ENCODE assay signal across 15 cellular contexts in the genomic region with DNA sequence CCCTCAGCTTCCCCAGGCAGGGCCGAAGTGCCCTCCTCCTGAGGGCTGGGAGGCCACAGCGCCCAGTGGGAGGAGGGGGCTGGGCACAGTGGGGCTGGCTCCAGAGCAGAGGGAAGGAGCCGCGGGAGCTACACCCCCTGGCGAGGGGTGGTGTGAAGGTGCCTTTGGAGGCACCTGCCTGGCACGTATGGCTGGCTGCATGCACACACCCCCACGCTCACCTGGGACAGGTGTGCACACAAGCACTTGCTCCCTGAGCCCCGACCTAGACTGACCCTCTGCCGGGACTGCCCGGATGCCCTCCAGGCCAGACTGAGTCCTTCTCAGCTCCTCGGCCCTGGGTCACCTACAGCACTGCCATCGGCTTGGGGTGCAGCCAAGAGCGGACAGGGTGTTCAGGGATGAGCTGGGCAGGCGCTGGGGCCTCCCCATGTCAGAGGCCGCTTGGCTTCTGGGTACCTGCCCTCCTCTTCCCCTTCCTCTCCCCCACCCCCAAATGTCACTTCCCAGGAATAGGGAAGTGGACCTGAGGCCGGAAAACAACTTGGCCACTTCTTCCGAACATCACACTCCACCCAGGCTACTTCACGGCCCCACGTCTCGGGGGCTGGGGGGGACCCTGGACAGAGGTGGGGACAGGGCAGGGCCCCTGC. TPM values are rescaled to one million over a fixed set of nuclear protein-coding genes. Genes with fewer than 3 reads are reported as not detected.
A peak's percentile ranks its signal among the peaks of the same experiment; 100 is the strongest.
DNase-seq lines count a peak whose midpoint lies in the region; ATAC-seq, FAIRE-seq and TF ChIP-seq lines count a peak whose summit lies in the region.
"Had no signal": no experiment of that assay in that cellular context is flagged by ENCODE, and none has a peak within 500 bp of the region (broad histone marks: within the 10 kb centered on the region; RNA-seq: fewer than 3 reads in every experiment).

No MANE protein-coding gene starts in this region.

- H3K9me3 ChIP-seq in duodenal mucosa (ENCODE audit: control insufficient read depth in 1 of 2, low read length in 2 of 2) (no peaks in the 10 kb centered on the region), mucosa of rectum (ENCODE audit: control insufficient read depth in 2 of 2, low read length in 2 of 2) (no peaks in the 10 kb centered on the region), testis (no peaks in the 10 kb centered on the region)

- no peaks in the 10 kb centered on the region for H3K27me3 Mint-ChIP-seq in activated CD8-positive, alpha-beta T cell treated with anti-CD3 and anti-CD28 coated beads, Interleukin-2, amount 10 ng/mL, durations not matched to agents 7 days and 5 days (ENCODE audit: low read depth)
- no peaks in the 10 kb centered on the region for H3K27me3 Mint-ChIP-seq in activated CD8-positive, alpha-beta T cell treated with anti-CD3 and anti-CD28 coated beads for 36 hours
- H3K27me3 Mint-ChIP-seq: activated naive CD8-positive, alpha-beta T cell treated with anti-CD3 and anti-CD28 coated beads, Interleukin-2, amount 10 ng/mL, durations not matched to agents 7 days and 5 days had no signal

- POLR2A ChIA-PET in activated CD8-positive, alpha-beta T cell treated with anti-CD3 and anti-CD28 coated beads, Interleukin-2, amount 10 ng/mL, durations not matched to agents 7 days and 5 days (lab: Charles Lee) = interaction anchor here (0.8 kb wide), 1 partner anchor 27 kb away, joined by 3 read pairs; no protein-coding TSS in a partner anchor
- POLR2A ChIA-PET in activated CD8-positive, alpha-beta T cell treated with anti-CD3 and anti-CD28 coated beads for 36 hours (lab: Charles Lee) = no interaction called here

- no peak for ATAC-seq in activated CD8-positive, alpha-beta T cell treated with anti-CD3 and anti-CD28 coated beads, Interleukin-2, amount 10 ng/mL, durations not matched to agents 7 days and 5 days
- ATAC-seq in activated CD8-positive, alpha-beta T cell treated with anti-CD3 and anti-CD28 coated beads for 36 hours = no peak
- no peak for ATAC-seq in GM19397 (IDR thresholded peaks at IDR 0.05; ENCODE audit: unreplicated experiment)
- ATAC-seq: sciatic nerve had no signal

- no peak for TF ChIP-seq CTCF in activated CD8-positive, alpha-beta T cell treated with anti-CD3 and anti-CD28 coated beads for 36 hours (IDR thresholded peaks at IDR 0.05)
- no peak for TF ChIP-seq CTCF in testis (IDR thresholded peaks at IDR 0.05)

- DNase-seq in activated CD8-positive, alpha-beta T cell treated with anti-CD3 and anti-CD28 coated beads, Interleukin-2, amount 10 ng/mL, durations not matched to agents 7 days and 5 days = peak; percentile 19
- no peak for DNase-seq in activated CD8-positive, alpha-beta T cell treated with anti-CD3 and anti-CD28 coated beads for 36 hours
- DNase-seq in urothelium cell line (ENCODE audit: low spot score) (no peak), testis (no peak), NCI-H1694 treated with DMSO at 0.1 percent for 48 hours (lab: John Stamatoyannopoulos, UW) (no peak)
- DNase-seq: activated naive CD8-positive, alpha-beta T cell treated with anti-CD3 and anti-CD28 coated beads, Interleukin-2, amount 10 ng/mL, durations not matched to agents 7 days and 5 days; DMS79; immature natural killer cell; NCI-H446 treated with DMSO at 0.1 percent for 48 hours had no signal

- H3K27me3 ChIP-seq in duodenal mucosa (ENCODE audit: control insufficient read depth in 1 of 2, insufficient read depth in 2 of 2, low read length in 2 of 2) = no peaks in the 10 kb centered on the region
- no peaks in the 10 kb centered on the region for H3K27me3 ChIP-seq in mucosa of rectum (ENCODE audit: control insufficient read depth in 2 of 2, insufficient read depth in 2 of 2, low read length in 2 of 2)
- no peaks in the 10 kb centered on the region for H3K27me3 ChIP-seq in testis

- CTCF ChIA-PET in activated CD8-positive, alpha-beta T cell treated with anti-CD3 and anti-CD28 coated beads, Interleukin-2, amount 10 ng/mL, durations not matched to agents 7 days and 5 days (lab: Charles Lee) = no interaction called here
- CTCF ChIA-PET in activated CD8-positive, alpha-beta T cell treated with anti-CD3 and anti-CD28 coated beads for 36 hours (lab: Charles Lee) = no interaction called here

- FAIRE-seq in urothelium cell line (lab: Jason Lieb, UNC) = peak; percentile 30
- FAIRE-seq: colon, TTC549 had no signal

- no peaks in the 10 kb centered on the region for H3K36me3 Mint-ChIP-seq in activated CD8-positive, alpha-beta T cell treated with anti-CD3 and anti-CD28 coated beads, Interleukin-2, amount 10 ng/mL, durations not matched to agents 7 days and 5 days (ENCODE audit: low read depth)
- no peaks in the 10 kb centered on the region for H3K36me3 Mint-ChIP-seq in activated CD8-positive, alpha-beta T cell treated with anti-CD3 and anti-CD28 coated beads for 36 hours (ENCODE audit: low read depth)
- H3K36me3 Mint-ChIP-seq: activated naive CD8-positive, alpha-beta T cell treated with anti-CD3 and anti-CD28 coated beads, Interleukin-2, amount 10 ng/mL, durations not matched to agents 7 days and 5 days; immature natural killer cell had no signal

- H3K9ac ChIP-seq in duodenal mucosa (ENCODE audit: low read depth in 1 of 2, low read length in 2 of 2) (peak overlapping the region in 1 of 2 donors; percentile 66), mucosa of rectum (ENCODE audit: low read depth in 1 of 2, low read length in 2 of 2) (peak overlapping the region in 1 of 2 donors; percentile 71)

- H3K27ac Mint-ChIP-seq in activated CD8-positive, alpha-beta T cell treated with anti-CD3 and anti-CD28 coated beads, Interleukin-2, amount 10 ng/mL, durations not matched to agents 7 days and 5 days = no peak overlapping the region
- no peak overlapping the region for H3K27ac Mint-ChIP-seq in activated CD8-positive, alpha-beta T cell treated with anti-CD3 and anti-CD28 coated beads for 36 hours
- H3K27ac Mint-ChIP-seq: activated naive CD8-positive, alpha-beta T cell treated with anti-CD3 and anti-CD28 coated beads, Interleukin-2, amount 10 ng/mL, durations not matched to agents 7 days and 5 days; immature natural killer cell had no signal

- H3K36me3 ChIP-seq in duodenal mucosa (ENCODE audit: control insufficient read depth in 1 of 2, insufficient read depth in 2 of 2, low read length in 2 of 2) (no peaks in the 10 kb centered on the region), mucosa of rectum (ENCODE audit: control insufficient read depth in 2 of 2, insufficient read depth in 2 of 2, low read length in 2 of 2) (no peaks in the 10 kb centered on the region), testis (ENCODE audit: low read depth, missing control alignments) (no peaks in the 10 kb centered on the region)

- no peak for TF ChIP-seq POLR2A in testis (IDR thresholded peaks at IDR 0.05)

- H3K4me3 Mint-ChIP-seq in activated CD8-positive, alpha-beta T cell treated with anti-CD3 and anti-CD28 coated beads, Interleukin-2, amount 10 ng/mL, durations not matched to agents 7 days and 5 days = no peak overlapping the region
- H3K4me3 Mint-ChIP-seq in activated CD8-positive, alpha-beta T cell treated with anti-CD3 and anti-CD28 coated beads for 36 hours = no peak overlapping the region
- H3K4me3 Mint-ChIP-seq: activated naive CD8-positive, alpha-beta T cell treated with anti-CD3 and anti-CD28 coated beads, Interleukin-2, amount 10 ng/mL, durations not matched to agents 7 days and 5 days; immature natural killer cell had no signal

- intact Hi-C loops in activated CD8-positive, alpha-beta T cell treated with anti-CD3 and anti-CD28 coated beads for 36 hours (cut with micrococcal nuclease) = no loop called here
- intact Hi-C loops in testis (cut with DNase I; ENCODE audit: low total_unique reads) = no loop called here

- H3K4me1 ChIP-seq in duodenal mucosa (ENCODE audit: control insufficient read depth in 1 of 2, insufficient read depth in 2 of 2, low read length in 2 of 2) = peaks cover 40 to 43% of the 10 kb centered on the region in 2 donors
- peaks cover 30 to 45% of the 10 kb centered on the region in 2 donors for H3K4me1 ChIP-seq in mucosa of rectum (ENCODE audit: control insufficient read depth in 2 of 2, insufficient read depth in 2 of 2, low read length in 2 of 2)
- peaks cover 16% of the 10 kb centered on the region for H3K4me1 ChIP-seq in testis

- WGBS in testis, 2 donors = 82 to 87% methylated on average over 15 to 20 of the region's 20 CpGs

- H3K9me3 Mint-ChIP-seq in activated CD8-positive, alpha-beta T cell treated with anti-CD3 and anti-CD28 coated beads, Interleukin-2, amount 10 ng/mL, durations not matched to agents 7 days and 5 days (ENCODE audit: insufficient read depth) = no peaks in the 10 kb centered on the region
- H3K9me3 Mint-ChIP-seq in activated CD8-positive, alpha-beta T cell treated with anti-CD3 and anti-CD28 coated beads for 36 hours = no peaks in the 10 kb centered on the region
- H3K9me3 Mint-ChIP-seq: activated naive CD8-positive, alpha-beta T cell treated with anti-CD3 and anti-CD28 coated beads, Interleukin-2, amount 10 ng/mL, durations not matched to agents 7 days and 5 days; immature natural killer cell had no signal

- no peak overlapping the region for H3K4me3 ChIP-seq in duodenal mucosa (ENCODE audit: low read depth in 1 of 2, low read length in 2 of 2)
- no peak overlapping the region for H3K4me3 ChIP-seq in mucosa of rectum (ENCODE audit: low read length in 2 of 2)
- no peak overlapping the region for H3K4me3 ChIP-seq in testis

- H3K27ac ChIP-seq in duodenal mucosa (ENCODE audit: low read depth, low read length) (peak overlapping the region; percentile 90), mucosa of rectum (ENCODE audit: low read depth in 2 of 2, low read length in 2 of 2) (peak overlapping the region; percentile 94 to 100), testis (no peak overlapping the region)

- no peaks in the 10 kb centered on the region for H3K4me1 Mint-ChIP-seq in activated CD8-positive, alpha-beta T cell treated with anti-CD3 and anti-CD28 coated beads, Interleukin-2, amount 10 ng/mL, durations not matched to agents 7 days and 5 days (ENCODE audit: low read depth)
- H3K4me1 Mint-ChIP-seq in activated CD8-positive, alpha-beta T cell treated with anti-CD3 and anti-CD28 coated beads for 36 hours (ENCODE audit: low read depth) = peaks cover 4% of the 10 kb centered on the region
- H3K4me1 Mint-ChIP-seq: activated naive CD8-positive, alpha-beta T cell treated with anti-CD3 and anti-CD28 coated beads, Interleukin-2, amount 10 ng/mL, durations not matched to agents 7 days and 5 days; immature natural killer cell had no signal

RNA-seq across cellular contexts. Expression of a gene that starts 7.4 kb away (rescaled TPM):
- 10 to 100 TPM; 45.1 to 45.7 TPM for total RNA-seq in activated CD8-positive, alpha-beta T cell treated with anti-CD3 and anti-CD28 coated beads, Interleukin-2, amount 10 ng/mL, durations not matched to agents 7 days and 5 days
- 100 to 1,000 TPM; 146 to 158 TPM for total RNA-seq in activated CD8-positive, alpha-beta T cell treated with anti-CD3 and anti-CD28 coated beads for 36 hours
- total RNA-seq in testis = 10 to 100 TPM; 68.2 to 89.9 TPM
- 50.8 TPM for polyA plus RNA-seq in testis (ENCODE audit: insufficient read depth, low read depth, low replicate concordance)

RNA-seq across cellular contexts. Expression of a gene that starts 34.7 kb away (rescaled TPM):
- 10 to 100 TPM; 58.0 to 58.1 TPM for total RNA-seq in activated CD8-positive, alpha-beta T cell treated with anti-CD3 and anti-CD28 coated beads, Interleukin-2, amount 10 ng/mL, durations not matched to agents 7 days and 5 days
- 10 to 100 TPM; 26.1 to 28.2 TPM for total RNA-seq in activated CD8-positive, alpha-beta T cell treated with anti-CD3 and anti-CD28 coated beads for 36 hours
- 10 to 100 TPM; 57.9 to 64.2 TPM for total RNA-seq in testis
- polyA plus RNA-seq in testis (ENCODE audit: insufficient read depth, low read depth, low replicate concordance) = 58.3 TPM

RNA-seq across cellular contexts. Expression of a gene that starts 34.9 kb away (rescaled TPM):
- 10 to 100 TPM; 16.3 to 17.4 TPM for total RNA-seq in activated CD8-positive, alpha-beta T cell treated with anti-CD3 and anti-CD28 coated beads, Interleukin-2, amount 10 ng/mL, durations not matched to agents 7 days and 5 days
- total RNA-seq in activated CD8-positive, alpha-beta T cell treated with anti-CD3 and anti-CD28 coated beads for 36 hours = 10 to 100 TPM; 10.7 to 12.0 TPM
- total RNA-seq in testis = 10 to 100 TPM; 11.9 to 18.3 TPM
- 10.6 TPM for polyA plus RNA-seq in testis (ENCODE audit: insufficient read depth, low read depth, low replicate concordance)

RNA-seq across cellular contexts. Expression of a gene that starts 59.4 kb away (rescaled TPM):
- total RNA-seq in activated CD8-positive, alpha-beta T cell treated with anti-CD3 and anti-CD28 coated beads, Interleukin-2, amount 10 ng/mL, durations not matched to agents 7 days and 5 days = not detected
- total RNA-seq in activated CD8-positive, alpha-beta T cell treated with anti-CD3 and anti-CD28 coated beads for 36 hours = under 1 TPM in 1 of 2 experiments, not detected in 1; 0.14 TPM
- total RNA-seq in testis = under 1 TPM; 0.25 to 0.55 TPM
- 0.30 TPM for polyA plus RNA-seq in testis (ENCODE audit: insufficient read depth, low read depth, low replicate concordance)
- total RNA-seq: activated naive CD8-positive, alpha-beta T cell treated with anti-CD3 and anti-CD28 coated beads, Interleukin-2, amount 10 ng/mL, durations not matched to agents 7 days and 5 days; sciatic nerve had no signal
- polyA plus RNA-seq: immature natural killer cell had no signal

Comparison
In these comparisons a context has a peak if more than half of its experiments do, and no peak if none do; other contexts are left out.
1. H3K27ac ChIP-seq: peak in duodenal mucosa (single experiment) and mucosa of rectum (2 of 2); none in testis (0 of 2).